23 cellular contexts compared by ENCODE assay signal in genomic region chr16:23030001-23030400, GRCh38.
DNase-seq lines count a peak whose midpoint lies in the region; ATAC-seq and TF ChIP-seq lines count a peak whose summit lies in the region.
"Had no signal": no experiment of that assay in that cellular context is flagged by ENCODE, and none has a peak within 500 bp of the region (broad histone marks: within the 10 kb centered on the region; RNA-seq: fewer than 3 reads in every experiment).

No MANE protein-coding gene starts in this region.

- H3K27ac ChIP-seq in SK-N-SH (ENCODE audit: low read depth in 2 of 2, low read length in 1 of 2) = no peak overlapping the region
- H3K27ac ChIP-seq: A549, GM23248, PC-9 had no signal

- no peak for TF ChIP-seq EP300 in SK-N-SH (IDR thresholded peaks at IDR 0.05; ENCODE audit: borderline replicate concordance in 1 of 2, low read depth in 1 of 2, low read length in 1 of 2)

- no peaks in the 10 kb centered on the region for H3K27me3 ChIP-seq in SK-N-SH (ENCODE audit: insufficient read depth)

- no peak overlapping the region for H3K4me3 ChIP-seq in SK-N-SH (ENCODE audit: low read depth in 2 of 2, low read length in 1 of 2)
- H3K4me3 ChIP-seq: A549, GM23248, PC-9 had no signal

- ATAC-seq in Right ventricle myocardium inferior (no peak), Right ventricle myocardium superior (ENCODE audit: poor library complexity) (no peak), HG02588 (IDR thresholded peaks at IDR 0.05; ENCODE audit: unreplicated experiment) (no peak)
- ATAC-seq: A549; CD8-positive, alpha-beta T cell; HepG2 had no signal

- no peaks in the 10 kb centered on the region for H3K36me3 ChIP-seq in SK-N-SH (replicated peaks in 1 of 2; ENCODE audit: control insufficient read depth in 1 of 2, insufficient read depth in 2 of 2, low read length in 1 of 2)

- POLR2A ChIA-PET in SK-N-SH (lab: Yijun Ruan, JAX) = no interaction called here

- H3K9me3 ChIP-seq in SK-N-SH = no peaks in the 10 kb centered on the region

- TF ChIP-seq CTCF in SK-N-SH (IDR thresholded peaks at IDR 0.05) = no peak

- H3K9me2 ChIP-seq in SK-N-SH = no peaks in the 10 kb centered on the region

- no peak overlapping the region for H3K4me2 ChIP-seq in SK-N-SH
- H3K4me2 ChIP-seq: A549, PC-9 had no signal

- H3K9ac ChIP-seq in SK-N-SH = no peak overlapping the region
- H3K9ac ChIP-seq: GM23248 had no signal

- DNase-seq in Right ventricle myocardium inferior (ENCODE audit: missing footprints) (peak; percentile 47), Right ventricle myocardium superior (no peak), NCI-H1105 treated with DMSO at 0.1 percent for 48 hours (lab: John Stamatoyannopoulos, UW) (peak; percentile 52), SK-N-SH (peak; percentile 36), retina (peak; percentile 24), dedifferentiated amniotic fluid mesenchymal stem cell (ENCODE audit: extremely low spot score) (no peak), NCI-H526 (lab: John Stamatoyannopoulos, UW) (no peak)
- DNase-seq: AML-193; C1 segment of cervical spinal cord; CD8-positive, alpha-beta T cell; DMS153; DND-41; GM23248; H7; Kasumi-1; NCI-H187; NCI-H2081 treated with DMSO at 0.1 percent for 48 hours; NCI-H774; PC-9; SHP77 had no signal

- 22% methylated on average over 3 of the region's 3 CpGs for WGBS in SK-N-SH (ENCODE audit: low lambda C conversion rate)

- CTCF ChIA-PET in SK-N-SH (lab: Yijun Ruan, JAX) = interaction anchor here (1.7 to 2.1 kb wide), 2 partner anchors 31 kb away, joined by 5 to 9 read pairs; no protein-coding TSS in a partner anchor

- peaks cover 0 to 32% of the 10 kb centered on the region in 2 experiments; a peak in 1 of 4 replicates for H3K4me1 ChIP-seq in SK-N-SH (ENCODE audit: control insufficient read depth in 1 of 2, insufficient read depth in 2 of 2, low read depth in 1 of 2, low read length in 1 of 2)
- H3K4me1 ChIP-seq: A549 had no signal

- intact Hi-C loops in Right ventricle myocardium inferior (cut with DNase I) = no loop called here
- intact Hi-C loops in Right ventricle myocardium superior (cut with DNase I) = no loop called here

- H4K20me1 ChIP-seq in SK-N-SH (ENCODE audit: insufficient read depth) = no peaks in the 10 kb centered on the region

- no peak for TF ChIP-seq RAD21 in SK-N-SH (IDR thresholded peaks at IDR 0.05; ENCODE audit: low read length)

- H3F3A ChIP-seq in SK-N-SH (replicated peaks; ENCODE audit: insufficient read depth) = no peaks in the 10 kb centered on the region

- H2AFZ ChIP-seq in SK-N-SH (ENCODE audit: low read depth) = no peak overlapping the region
- H2AFZ ChIP-seq: GM23248, PC-9 had no signal

- H3K79me2 ChIP-seq in SK-N-SH (ENCODE audit: insufficient read depth) = no peaks in the 10 kb centered on the region

TF ChIP-seq in SK-N-SH, 30 proteins besides CTCF, POLR2A, EP300 and RAD21:
- TF ChIP-seq RXRA (IDR thresholded peaks at IDR 0.05; ENCODE audit: borderline replicate concordance, low read depth) = no peak
- TF ChIP-seq ZBTB33 (IDR thresholded peaks at IDR 0.05; ENCODE audit: borderline replicate concordance, low read depth) = no peak
- no peak for TF ChIP-seq TAF1 (IDR thresholded peaks at IDR 0.05; ENCODE audit: borderline replicate concordance, low read depth, low read length)
- no peak for TF ChIP-seq PBX3 (IDR thresholded peaks at IDR 0.05)
- no peak for TF ChIP-seq YY1 (IDR thresholded peaks at IDR 0.05; ENCODE audit: low read depth)
- TF ChIP-seq GABPA (IDR thresholded peaks at IDR 0.05; ENCODE audit: low read depth) = no peak
- no peak for TF ChIP-seq FOSL2 (IDR thresholded peaks at IDR 0.05; ENCODE audit: borderline replicate concordance, low read depth)
- TF ChIP-seq FOXM1 (IDR thresholded peaks at IDR 0.05; ENCODE audit: low read depth) = no peak
- no peak for TF ChIP-seq MEF2A (IDR thresholded peaks at IDR 0.05; ENCODE audit: borderline replicate concordance, low read depth)
- no peak for TF ChIP-seq REST (IDR thresholded peaks at IDR 0.05; ENCODE audit: low read depth, low read length)
- no peak for TF ChIP-seq IRF3 (IDR thresholded peaks at IDR 0.05; ENCODE audit: low read depth, low read length)
- no peak for TF ChIP-seq NFIC (IDR thresholded peaks at IDR 0.05; ENCODE audit: borderline replicate concordance)
- no peak for TF ChIP-seq TCF12 (IDR thresholded peaks at IDR 0.05)
- no peak for TF ChIP-seq CHD2 (IDR thresholded peaks at IDR 0.05; ENCODE audit: low read length, partially characterized antibody)
- TF ChIP-seq GATA2 (CRISPR knock-in tag; IDR thresholded peaks at IDR 0.05) = no peak
- TF ChIP-seq JUND (IDR thresholded peaks at IDR 0.05) = no peak

Comparison
In these comparisons a context has a peak if more than half of its experiments do, and no peak if none do; other contexts are left out.
1. DNase-seq: peak in Right ventricle myocardium inferior (single experiment), NCI-H1105 treated with DMSO at 0.1 percent for 48 hours (single experiment), SK-N-SH (single experiment) and retina (single experiment); none in Right ventricle myocardium superior (single experiment), dedifferentiated amniotic fluid mesenchymal stem cell (single experiment) and NCI-H526 (0 of 2).